In the genomic region with DNA sequence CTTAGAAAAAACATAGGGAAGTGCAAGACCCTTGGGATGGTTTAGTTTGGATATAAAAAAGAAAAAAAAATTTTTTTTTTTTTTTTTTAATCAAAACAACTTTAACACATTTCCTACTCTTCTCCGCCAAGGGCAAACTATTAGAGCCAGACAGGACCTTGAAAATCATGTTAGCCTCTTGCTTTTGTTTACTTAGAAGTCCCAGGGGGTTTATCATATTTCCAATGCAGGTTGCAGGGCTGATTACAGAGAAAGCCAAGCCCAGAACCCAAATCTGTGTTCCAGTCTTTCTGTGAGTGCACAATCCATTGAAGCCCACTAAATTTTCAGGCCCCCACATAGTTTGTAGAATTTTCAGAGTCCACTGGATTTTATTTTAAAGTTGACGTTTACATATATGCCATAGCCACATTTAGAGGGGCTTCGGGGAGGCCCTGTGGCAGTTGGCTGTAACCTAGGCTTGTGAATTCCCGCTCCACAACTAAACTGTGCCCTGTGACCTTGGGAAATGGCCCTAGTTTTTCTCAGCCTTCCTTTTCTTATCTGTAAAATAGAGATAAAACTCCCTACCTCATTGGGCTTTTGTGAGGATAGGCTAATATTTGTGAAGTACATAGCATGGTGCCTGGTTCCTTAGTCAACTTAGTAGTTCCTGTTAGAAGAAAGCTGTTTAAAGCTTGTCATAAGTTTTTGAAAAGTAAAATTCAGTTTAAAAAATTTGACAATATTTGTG, we compare ENCODE assay signal across 20 cellular contexts. TPM values are rescaled to one million over a fixed set of nuclear protein-coding genes. Genes with fewer than 3 reads are reported as not detected.
DNase-seq lines count a peak whose midpoint lies in the region; ATAC-seq and TF ChIP-seq lines count a peak whose summit lies in the region.
"Had no signal": no experiment of that assay in that cellular context is flagged by ENCODE, and none has a peak within 500 bp of the region (broad histone marks: within the 10 kb centered on the region; RNA-seq: fewer than 3 reads in every experiment).

No MANE protein-coding gene starts in this region.

- H3K9me3 ChIP-seq in heart right ventricle (no peaks in the 10 kb centered on the region), subcutaneous abdominal adipose tissue (ENCODE audit: control insufficient read depth in 5 of 5, low read length in 5 of 5) (no peaks in the 10 kb centered on the region)
- H3K9me3 ChIP-seq: BLaER1 treated with 17β-estradiol and CSF1 and Interleukin-3, amounts not matched to agents 10 nM and 100 nM had no signal

- H3K27me3 ChIP-seq in heart right ventricle (no peaks in the 10 kb centered on the region), subcutaneous abdominal adipose tissue (ENCODE audit: control insufficient read depth in 5 of 5, insufficient read depth in 4 of 5, low read length in 5 of 5) (no peaks in the 10 kb centered on the region)
- H3K27me3 ChIP-seq: BLaER1 treated with 17β-estradiol and CSF1 and Interleukin-3, amounts not matched to agents 10 nM and 100 nM had no signal

- peak in 6 of 8 donors; percentile 21 to 81 (median 64) for ATAC-seq in heart right ventricle
- ATAC-seq in HG02642 (IDR thresholded peaks at IDR 0.05; ENCODE audit: poor library complexity, unreplicated experiment): no peak
- ATAC-seq: SK-N-SH treated with all-trans-retinoic acid at 6 μM for 48 hours had no signal

- no peak for TF ChIP-seq CTCF in heart right ventricle (IDR thresholded peaks at IDR 0.05)

- H3K4me3 ChIP-seq in heart right ventricle (no peak overlapping the region), subcutaneous abdominal adipose tissue (ENCODE audit: low read depth in 1 of 5, low read length in 5 of 5) (no peak overlapping the region)
- H3K4me3 ChIP-seq: BLaER1 treated with 17β-estradiol and CSF1 and Interleukin-3, amounts not matched to agents 10 nM and 100 nM had no signal

- peak; percentile 15 for DNase-seq in NCI-H2107 treated with DMSO at 0.1 percent for 48 hours (lab: John Stamatoyannopoulos, UW; ENCODE audit: unreplicated experiment)
- no peak for DNase-seq in NCI-H2107 (lab: John Stamatoyannopoulos, UW)
- peak; percentile 70 for DNase-seq in NCI-H82 (lab: John Stamatoyannopoulos, UW)
- peak in 1 of 2 donors; percentile 23 for DNase-seq in heart right ventricle
- no peak for DNase-seq in activated gamma-delta T cell (lab: John Stamatoyannopoulos, UW)
- no peak for DNase-seq in activated CD4-positive, alpha-beta T cell treated with anti-CD3 and anti-CD28 coated beads, Interleukin-2, amount 50 U/mL, for 48 hours
- DNase-seq: activated CD4-positive, alpha-beta T cell treated with anti-CD3 and anti-CD28 coated beads, Interleukin-2, amount 50 U/mL, for 1 hour; activated effector memory CD4-positive, alpha-beta T cell treated with anti-CD3 and anti-CD28 coated beads, Interleukin-2, amount 50 U/mL, for 16 hours; erythroblast; foreskin melanocyte; GF-D8; HFFc6; mammary epithelial cell; NK-92 treated with Interleukin-12 subunit alpha and Interleukin-12 subunit beta, amount 100 ng/mL, for 24 hours; retina; WERI-Rb-1 had no signal

- intact Hi-C loops in heart right ventricle (cut with DNase I): loop anchor here in 3 of 10 donors (2.0 to 10.0 kb wide), 3 partner anchors 34 to 54 kb away; a partner anchor contains a TSS

- H3K9ac ChIP-seq in subcutaneous abdominal adipose tissue (ENCODE audit: low read length in 5 of 5): no peak overlapping the region
- H3K9ac ChIP-seq: BLaER1 treated with 17β-estradiol and CSF1 and Interleukin-3, amounts not matched to agents 10 nM and 100 nM had no signal

- WGBS in heart right ventricle, 2 donors: 64 to 69% methylated on average over 4 of the region's 4 CpGs

- H3K27ac ChIP-seq in heart right ventricle: peak overlapping the region in 5 of 10 donors; percentile 18 to 68 (median 37)
- peak overlapping the region; percentile 43 for H3K27ac ChIP-seq in subcutaneous abdominal adipose tissue (ENCODE audit: low read depth, low read length)
- H3K27ac ChIP-seq: BLaER1 treated with 17β-estradiol and CSF1 and Interleukin-3, amounts not matched to agents 10 nM and 100 nM; WERI-Rb-1 had no signal

- no peaks in the 10 kb centered on the region for H3K36me3 ChIP-seq in heart right ventricle
- no peaks in the 10 kb centered on the region for H3K36me3 ChIP-seq in subcutaneous abdominal adipose tissue (ENCODE audit: control insufficient read depth in 5 of 5, insufficient read depth in 5 of 5, low read length in 5 of 5)
- H3K36me3 ChIP-seq: BLaER1 treated with 17β-estradiol and CSF1 and Interleukin-3, amounts not matched to agents 10 nM and 100 nM; WERI-Rb-1 had no signal

- peaks cover 2 to 35% (median 31%) of the 10 kb centered on the region in 9 donors for H3K4me1 ChIP-seq in heart right ventricle
- peaks cover 0 to 34% (median 31%) of the 10 kb centered on the region in 5 donors for H3K4me1 ChIP-seq in subcutaneous abdominal adipose tissue (ENCODE audit: control insufficient read depth in 5 of 5, insufficient read depth in 5 of 5, low read length in 5 of 5)

RNA-seq across cellular contexts. Expression of a gene that starts 55.7 kb away (rescaled TPM):
- total RNA-seq in heart right ventricle: 10 to 100 TPM in 7 of 10 donors, 1 to 10 TPM in 3; 6.2 to 21.3 (median 11.1) TPM
- 10 to 100 TPM in 1 of 2 donors, 1 to 10 TPM in 1; 4.2 to 10.2 TPM for polyA plus RNA-seq in heart right ventricle

Comparison
In these comparisons a context has a peak if more than half of its experiments do, and no peak if none do; other contexts are left out.
1. DNase-seq: peak in NCI-H2107 treated with DMSO at 0.1 percent for 48 hours (single experiment) and NCI-H82 (single experiment); none in NCI-H2107 (single experiment), activated gamma-delta T cell (single experiment) and activated CD4-positive, alpha-beta T cell treated with anti-CD3 and anti-CD28 coated beads, Interleukin-2, amount 50 U/mL, for 48 hours (0 of 2).